In the genomic region with DNA sequence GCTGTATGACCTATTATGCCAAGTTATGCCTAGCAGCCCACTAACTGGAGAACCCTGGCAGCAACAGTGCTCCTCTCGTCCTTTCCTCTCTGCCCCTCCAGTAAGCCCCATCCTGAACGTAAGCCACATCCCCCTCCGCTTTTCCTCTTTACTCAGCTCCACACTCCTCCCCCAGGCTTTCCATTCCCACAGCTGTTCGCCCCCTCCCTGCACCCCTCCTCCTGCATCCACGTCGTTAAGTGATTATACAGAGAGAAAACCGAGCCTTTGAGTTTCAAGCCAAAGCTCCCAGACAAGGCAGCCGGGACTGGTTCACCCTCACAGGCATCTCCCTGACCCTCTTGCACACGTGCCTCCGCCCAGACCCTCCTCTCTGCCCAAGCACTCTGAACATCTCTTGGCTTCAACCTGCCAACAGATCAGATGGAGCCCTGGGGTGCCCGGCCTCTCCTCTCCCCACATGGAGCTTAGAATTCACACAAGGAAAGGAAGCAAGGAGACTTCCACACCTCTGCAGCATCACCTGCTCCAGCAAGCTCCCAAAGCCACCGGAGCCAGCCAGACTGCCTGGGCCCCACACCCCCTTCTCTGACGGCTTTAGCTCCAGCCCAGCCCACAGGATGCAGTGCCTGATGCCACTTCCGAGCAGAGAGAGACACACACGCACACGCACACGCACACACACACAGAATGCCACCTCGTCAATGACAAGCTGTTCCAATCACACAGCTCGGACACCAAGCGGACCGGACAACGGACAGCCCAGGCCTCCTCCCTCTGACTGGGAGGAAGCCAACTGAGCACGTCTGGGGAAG, we compare ENCODE assay signal across 18 cellular contexts.
DNase-seq lines count a peak whose midpoint lies in the region; ATAC-seq and TF ChIP-seq lines count a peak whose summit lies in the region.
"Had no signal": no experiment of that assay in that cellular context is flagged by ENCODE, and none has a peak within 500 bp of the region (broad histone marks: within the 10 kb centered on the region; RNA-seq: fewer than 3 reads in every experiment).

No MANE protein-coding gene starts in this region.

- H3K4me3 Mint-ChIP-seq in activated T-cell treated with anti-CD3 and anti-CD28 coated beads, Interleukin-2, amount 50 U/mL, for 72 hours, result peak overlapping the region in 1 of 2 donors; percentile 15
- H3K4me3 Mint-ChIP-seq in T-helper 2 cell treated with Interferon-gamma antibody and Interleukin-4, amounts not matched to agents 5 μg/mL and 100 μg/mL, for 36 hours, result peak overlapping the region; percentile 2
- H3K4me3 Mint-ChIP-seq: dendritic cell treated with granulocyte-macrophage colony-stimulating factor and Interleukin-4, amounts not matched to agents 40 ng/mL and 50 ng/mL, for 4 days had no signal

- H3K14ac ChIP-seq in trophoblast cell (ENCODE audit: low read length), result no peak overlapping the region

- no peak overlapping the region for H3K4ac ChIP-seq in trophoblast cell (ENCODE audit: low read depth, low read length)

- H4K8ac ChIP-seq in trophoblast cell (ENCODE audit: low read depth, low read length), result no peak overlapping the region

- H3K27me3 ChIP-seq in dorsolateral prefrontal cortex (peaks cover 0 to 57% (median 20%) of the 10 kb centered on the region in 45 donors), trophoblast cell (ENCODE audit: insufficient read depth, low read length) (peaks cover 9% of the 10 kb centered on the region)

- H3K79me1 ChIP-seq in trophoblast cell (ENCODE audit: low read length), result no peaks in the 10 kb centered on the region

- peak overlapping the region in 49 of 59 donors; percentile 28 to 82 (median 66) for H3K27ac ChIP-seq in dorsolateral prefrontal cortex
- no peak overlapping the region for H3K27ac ChIP-seq in trophoblast cell (ENCODE audit: low read depth, low read length)
- H3K27ac ChIP-seq: esophagus muscularis mucosa, lower lobe of right lung, PC-9, suprapubic skin had no signal

- peak overlapping the region; percentile 22 for H3K9ac ChIP-seq in trophoblast cell (ENCODE audit: low read length)

- no peak overlapping the region for H2BK5ac ChIP-seq in trophoblast cell (ENCODE audit: low read depth, low read length, poor library complexity)

- H3K4me1 ChIP-seq in trophoblast cell (ENCODE audit: control insufficient read depth in 1 of 2, insufficient read depth in 2 of 2, low read length in 2 of 2), result peaks cover 3 to 7% of the 10 kb centered on the region in 2 experiments
- H3K4me1 ChIP-seq: lower lobe of right lung had no signal

- intact Hi-C loops in dorsolateral prefrontal cortex (cut with DNase I), result loop anchor here in 1 of 2 donors (10.0 kb wide), 1 partner anchor 170 kb away; no protein-coding TSS in a partner anchor

- H3K4me3 ChIP-seq in dorsolateral prefrontal cortex (peak overlapping the region in 55 of 59 donors; percentile 6 to 66 (median 52)), trophoblast cell (ENCODE audit: low read depth, low read length) (no peak overlapping the region)
- H3K4me3 ChIP-seq: esophagus muscularis mucosa, lower lobe of right lung, PC-9, suprapubic skin had no signal

- H3K36me3 ChIP-seq in trophoblast cell (ENCODE audit: control insufficient read depth in 1 of 2, insufficient read depth in 2 of 2, low read length in 2 of 2), result no peaks in the 10 kb centered on the region
- H3K36me3 ChIP-seq: esophagus muscularis mucosa, lower lobe of right lung, suprapubic skin had no signal

- no peak for TF ChIP-seq CTCF in dorsolateral prefrontal cortex (IDR thresholded peaks at IDR 0.05 in 54 of 56, conservative IDR thresholded peaks at IDR 0.05 in 2 of 56; ENCODE audit: low read depth in 1 of 56, partially characterized antibody in 56 of 56)

- H4K91ac ChIP-seq in trophoblast cell (ENCODE audit: low read depth, low read length), result no peak overlapping the region

- no peak overlapping the region for H3K23ac ChIP-seq in trophoblast cell (ENCODE audit: low read length)

- H3K4me1 Mint-ChIP-seq in activated T-cell treated with anti-CD3 and anti-CD28 coated beads, Interleukin-2, amount 50 U/mL, for 72 hours (ENCODE audit: low read depth), result peaks cover 16% of the 10 kb centered on the region
- H3K4me1 Mint-ChIP-seq in T-helper 2 cell treated with Interferon-gamma antibody and Interleukin-4, amounts not matched to agents 5 μg/mL and 100 μg/mL, for 36 hours (ENCODE audit: low read depth), result peaks cover 8% of the 10 kb centered on the region

- H3K18ac ChIP-seq in trophoblast cell (ENCODE audit: low read length), result no peak overlapping the region

- H3K9me3 Mint-ChIP-seq in activated T-cell treated with anti-CD3 and anti-CD28 coated beads, Interleukin-2, amount 50 U/mL, for 72 hours, result peaks cover 0 to 2% of the 10 kb centered on the region in 2 donors
- H3K9me3 Mint-ChIP-seq in T-helper 2 cell treated with Interferon-gamma antibody and Interleukin-4, amounts not matched to agents 5 μg/mL and 100 μg/mL, for 36 hours, result no peaks in the 10 kb centered on the region

- peaks cover 61% of the 10 kb centered on the region for H3K27me3 Mint-ChIP-seq in activated T-cell treated with anti-CD3 and anti-CD28 coated beads, Interleukin-2, amount 50 U/mL, for 72 hours (ENCODE audit: low read depth)
- H3K27me3 Mint-ChIP-seq in T-helper 2 cell treated with Interferon-gamma antibody and Interleukin-4, amounts not matched to agents 5 μg/mL and 100 μg/mL, for 36 hours (ENCODE audit: low read depth), result peaks cover 59% of the 10 kb centered on the region

- peaks cover 2% of the 10 kb centered on the region in 2 donors for H3K36me3 Mint-ChIP-seq in activated T-cell treated with anti-CD3 and anti-CD28 coated beads, Interleukin-2, amount 50 U/mL, for 72 hours (ENCODE audit: insufficient read depth in 2 of 2)
- no peaks in the 10 kb centered on the region for H3K36me3 Mint-ChIP-seq in T-helper 2 cell treated with Interferon-gamma antibody and Interleukin-4, amounts not matched to agents 5 μg/mL and 100 μg/mL, for 36 hours (ENCODE audit: low read depth)

- no CpG with 5 or more reads among the region's 23 CpGs for WGBS in trophoblast cell (ENCODE audit: extremely low coverage, insufficient coverage, insufficient read length)

- no peaks in the 10 kb centered on the region for H3K9me3 ChIP-seq in trophoblast cell (ENCODE audit: insufficient read depth, low read depth, low read length)
- H3K9me3 ChIP-seq: esophagus muscularis mucosa, lower lobe of right lung, suprapubic skin had no signal

- peak; percentile 5 to 15 for DNase-seq in activated T-cell treated with anti-CD3 and anti-CD28 coated beads, Interleukin-2, amount 50 U/mL, for 72 hours
- no peak for DNase-seq in activated T-cell treated with anti-CD3 and anti-CD28 coated beads, Interleukin-2, amount 50 U/mL, for 1 hour
- no peak for DNase-seq in T-helper 2 cell treated with Interferon-gamma antibody and Interleukin-4, amounts not matched to agents 5 μg/mL and 100 μg/mL, for 36 hours (ENCODE audit: low spot score)
- DNase-seq in dorsolateral prefrontal cortex (peak in 6 of 10 donors; percentile 44 to 80 (median 60)), trophoblast cell (no peak), HEK293T (ENCODE audit: extremely low spot score) (no peak), AG08395 (ENCODE audit: low spot score) (no peak)
- no peak for DNase-seq in NK-92 treated with Interleukin-12 subunit alpha and Interleukin-12 subunit beta, amount 100 ng/mL, for 24 hours (lab: John Stamatoyannopoulos, UW)
- DNase-seq: activated CD8-positive, alpha-beta memory T cell treated with anti-CD3 and anti-CD28 coated beads for 24 hours; lower lobe of right lung; NCI-H187 treated with DMSO at 0.1 percent for 48 hours; NCI-H510A treated with DMSO at 0.1 percent for 48 hours; PC-9; stimulated activated CD4-positive, alpha-beta T cell treated with anti-CD3 and anti-CD28 coated beads, Interleukin-4, amount 100 ng/mL, for 24 hours had no signal

- no peak overlapping the region for H4K12ac ChIP-seq in trophoblast cell (ENCODE audit: low read depth, low read length)

- H2BK12ac ChIP-seq in trophoblast cell (ENCODE audit: low read length), result no peak overlapping the region

- no peaks in the 10 kb centered on the region for H3K79me2 ChIP-seq in trophoblast cell (ENCODE audit: control insufficient read depth, insufficient read depth, low read length, poor library complexity)

- H2AFZ ChIP-seq in trophoblast cell (ENCODE audit: insufficient read depth, low read length, poor library complexity), result no peak overlapping the region
- H2AFZ ChIP-seq: PC-9 had no signal

- POLR2A ChIA-PET in HEK293T (lab: Yijun Ruan, JAX), result no interaction called here

- peak in 1 of 2 donors; percentile 69 for ATAC-seq in activated T-cell treated with anti-CD3 and anti-CD28 coated beads, Interleukin-2, amount 50 U/mL, for 72 hours (replicated peaks in 1 of 2)
- ATAC-seq: lower lobe of right lung had no signal

- no peak overlapping the region for H3K4me2 ChIP-seq in trophoblast cell (ENCODE audit: low read length)
- H3K4me2 ChIP-seq: PC-9 had no signal

- H2AK5ac ChIP-seq in trophoblast cell (ENCODE audit: low read length), result no peak overlapping the region

- CTCF ChIA-PET in HEK293T (lab: Yijun Ruan, JAX), result no interaction called here

- H2BK120ac ChIP-seq in trophoblast cell (ENCODE audit: insufficient read depth, low read length, poor library complexity), result no peak overlapping the region

- H3K27ac Mint-ChIP-seq in activated T-cell treated with anti-CD3 and anti-CD28 coated beads, Interleukin-2, amount 50 U/mL, for 72 hours, result no peak overlapping the region
- peak overlapping the region; percentile 17 for H3K27ac Mint-ChIP-seq in T-helper 2 cell treated with Interferon-gamma antibody and Interleukin-4, amounts not matched to agents 5 μg/mL and 100 μg/mL, for 36 hours
- H3K27ac Mint-ChIP-seq: dendritic cell treated with granulocyte-macrophage colony-stimulating factor and Interleukin-4, amounts not matched to agents 40 ng/mL and 50 ng/mL, for 4 days; progenitor cell of endocrine pancreas had no signal

TF ChIP-seq in HEK293T, 16 proteins besides CTCF, POLR2A, EP300 and RAD21 (continues in another document):
- TF ChIP-seq, protein P1, sequence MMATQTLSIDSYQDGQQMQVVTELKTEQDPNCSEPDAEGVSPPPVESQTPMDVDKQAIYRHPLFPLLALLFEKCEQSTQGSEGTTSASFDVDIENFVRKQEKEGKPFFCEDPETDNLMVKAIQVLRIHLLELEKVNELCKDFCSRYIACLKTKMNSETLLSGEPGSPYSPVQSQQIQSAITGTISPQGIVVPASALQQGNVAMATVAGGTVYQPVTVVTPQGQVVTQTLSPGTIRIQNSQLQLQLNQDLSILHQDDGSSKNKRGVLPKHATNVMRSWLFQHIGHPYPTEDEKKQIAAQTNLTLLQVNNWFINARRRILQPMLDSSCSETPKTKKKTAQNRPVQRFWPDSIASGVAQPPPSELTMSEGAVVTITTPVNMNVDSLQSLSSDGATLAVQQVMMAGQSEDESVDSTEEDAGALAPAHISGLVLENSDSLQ (IDR thresholded peaks at IDR 0.05), result no peak
- TF ChIP-seq ZNF384 (IDR thresholded peaks at IDR 0.05), result no peak
- TF ChIP-seq FOXM1 (IDR thresholded peaks at IDR 0.05; ENCODE audit: borderline replicate concordance), result no peak
- no peak for TF ChIP-seq SUZ12 (IDR thresholded peaks at IDR 0.05)
- TF ChIP-seq HDGF (IDR thresholded peaks at IDR 0.05; ENCODE audit: borderline replicate concordance), result no peak
- no peak for TF ChIP-seq ELF4 (IDR thresholded peaks at IDR 0.05)
- TF ChIP-seq TARDBP (IDR thresholded peaks at IDR 0.05), result no peak
- TF ChIP-seq CTBP1 (IDR thresholded peaks at IDR 0.05; ENCODE audit: borderline replicate concordance), result no peak
- no peak for TF ChIP-seq FOXA1 (IDR thresholded peaks at IDR 0.05)
- no peak for TF ChIP-seq FOXK2 (IDR thresholded peaks at IDR 0.05)

Comparison
In these comparisons a context has a peak if more than half of its experiments do, and no peak if none do; other contexts are left out.
1. DNase-seq: peak in activated T-cell treated with anti-CD3 and anti-CD28 coated beads, Interleukin-2, amount 50 U/mL, for 72 hours (2 of 2) and dorsolateral prefrontal cortex (6 of 10); none in activated T-cell treated with anti-CD3 and anti-CD28 coated beads, Interleukin-2, amount 50 U/mL, for 1 hour (single experiment), T-helper 2 cell treated with Interferon-gamma antibody and Interleukin-4, amounts not matched to agents 5 μg/mL and 100 μg/mL, for 36 hours (single experiment), trophoblast cell (0 of 2), NK-92 treated with Interleukin-12 subunit alpha and Interleukin-12 subunit beta, amount 100 ng/mL, for 24 hours (single experiment), HEK293T (single experiment) and AG08395 (single experiment).